Comparison of ENCODE assay signal across 14 cellular contexts in the genomic region with DNA sequence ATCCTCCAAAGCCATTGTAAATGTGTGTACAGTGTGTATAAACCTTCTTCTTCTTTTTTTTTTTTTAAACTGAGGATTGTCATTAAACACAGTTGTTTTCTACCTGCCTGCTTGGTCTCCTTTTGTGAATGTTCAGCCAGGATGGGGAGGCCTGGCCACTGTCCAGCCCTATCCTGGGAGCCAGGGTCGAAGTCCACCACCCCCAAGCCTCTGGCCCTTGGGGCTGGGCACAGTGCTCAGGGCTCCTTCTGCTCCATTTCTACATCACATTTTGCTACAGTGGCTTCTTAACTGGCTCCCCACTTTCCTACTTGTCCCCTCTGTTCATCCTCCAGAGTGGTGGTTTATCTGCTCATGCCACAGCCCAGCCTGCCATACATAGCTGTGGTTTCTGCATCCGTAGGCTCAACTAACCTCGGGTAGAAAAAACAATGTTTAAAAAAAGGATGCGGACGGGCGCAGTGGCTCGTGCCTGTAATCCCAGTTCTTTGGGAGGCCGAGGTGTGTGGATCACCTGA. TPM values are rescaled to one million over a fixed set of nuclear protein-coding genes. Genes with fewer than 3 reads are reported as not detected.
DNase-seq lines count a peak whose midpoint lies in the region; ATAC-seq and TF ChIP-seq lines count a peak whose summit lies in the region.
"Had no signal": no experiment of that assay in that cellular context is flagged by ENCODE, and none has a peak within 500 bp of the region (broad histone marks: within the 10 kb centered on the region; RNA-seq: fewer than 3 reads in every experiment).

No MANE protein-coding gene starts in this region.

- H3K4me2 ChIP-seq in neuronal stem cell (ENCODE audit: insufficient read depth, low read length, poor library complexity, severe bottlenecking) (no peak overlapping the region), PC-3 (ENCODE audit: low read length) (no peak overlapping the region)

- peaks cover 6 to 11% of the 10 kb centered on the region in 2 donors for H3K4me1 ChIP-seq in neuronal stem cell (ENCODE audit: control insufficient read depth in 2 of 2, insufficient read depth in 1 of 2, low read depth in 1 of 2, low read length in 2 of 2)
- peaks cover 23% of the 10 kb centered on the region; the same call in 1 of the 2 replicates for H3K4me1 ChIP-seq in PC-3 (ENCODE audit: insufficient read depth, low read length)
- H3K4me1 ChIP-seq in Caco-2: peaks cover 23% of the 10 kb centered on the region
- peaks cover 37% of the 10 kb centered on the region for H3K4me1 ChIP-seq in left ventricle myocardium inferior

- ATAC-seq in CD4-positive, alpha-beta T cell (ENCODE audit: poor library complexity): no peak
- no peak for ATAC-seq in PC-3

- peaks cover 6% of the 10 kb centered on the region for H3K79me1 ChIP-seq in neuronal stem cell (ENCODE audit: low read depth, low read length)

- H4K8ac ChIP-seq in neuronal stem cell (ENCODE audit: low read depth, low read length): no peak overlapping the region

- CTCF ChIA-PET in CD4-positive, alpha-beta T cell (lab: Charles Lee): no interaction called here
- CTCF ChIA-PET in PC-3 (lab: Charles Lee): interaction anchor here (0.6 kb wide), 1 partner anchor 74 kb away, joined by 3 read pairs; a partner anchor contains a TSS
- CTCF ChIA-PET in Caco-2 (lab: Charles Lee): no interaction called here

- no peaks in the 10 kb centered on the region for H3K9me2 ChIP-seq in PC-3 (replicated peaks; ENCODE audit: low read length)

- no peak overlapping the region for H2AK5ac ChIP-seq in neuronal stem cell (ENCODE audit: low read depth, low read length)

- DNase-seq in CD4-positive, alpha-beta T cell: no peak
- peak; percentile 54 for DNase-seq in KBM-7
- peak; percentile 54 for DNase-seq in astrocyte of the spinal cord (ENCODE audit: low read depth, low spot score)
- DNase-seq in neuronal stem cell (ENCODE audit: low spot score): no peak
- no peak for DNase-seq in PC-3
- no peak for DNase-seq in Caco-2
- no peak for DNase-seq in retina
- DNase-seq in left ventricle myocardium inferior: no peak
- DNase-seq: activated CD4-positive, alpha-beta T cell treated with anti-CD3 and anti-CD28 coated beads, Interleukin-2, amount 50 U/mL, for 4 hours; NCI-H526 treated with DMSO at 0.1 percent for 48 hours; stimulated activated CD4-positive, alpha-beta T cell treated with anti-CD3 and anti-CD28 coated beads, Interleukin-4, amount 100 ng/mL, for 4 hours had no signal

- H3K4me3 ChIP-seq in astrocyte of the spinal cord (ENCODE audit: low read depth, low read length) (no peak overlapping the region), neuronal stem cell (ENCODE audit: low read length in 2 of 2) (no peak overlapping the region), PC-3 (ENCODE audit: low read length) (no peak overlapping the region), Caco-2 (ENCODE audit: low read depth, low read length) (no peak overlapping the region), left ventricle myocardium inferior (no peak overlapping the region)
- H3K4me3 ChIP-seq: esophagus muscularis mucosa had no signal

- H4K91ac ChIP-seq in neuronal stem cell (ENCODE audit: low read depth, low read length, poor library complexity): no peak overlapping the region

- no peak overlapping the region for H3K14ac ChIP-seq in neuronal stem cell (ENCODE audit: low read length)

- peak overlapping the region; percentile 41 for H3K27ac Mint-ChIP-seq in CD4-positive, alpha-beta T cell
- H3K27ac Mint-ChIP-seq in Caco-2 (ENCODE audit: unreplicated experiment): no peak overlapping the region

- no peak overlapping the region for H3K4ac ChIP-seq in neuronal stem cell (ENCODE audit: low read length)

- BruUV-seq in PC-3 (replicated peaks; lab: Mats Ljungman, UMichigan) (no TSS peak), Caco-2 (replicated peaks; lab: Mats Ljungman, UMichigan) (no TSS peak)

- H3K79me2 ChIP-seq in PC-3 (ENCODE audit: low read length): peaks cover 20% of the 10 kb centered on the region

- H2BK15ac ChIP-seq in neuronal stem cell (ENCODE audit: low read length): peak overlapping the region; percentile 78

- WGBS in neuronal stem cell (ENCODE audit: extremely low coverage in 2 of 2, insufficient read length in 2 of 2, insufficient replicate concordance in 1 of 2), 2 donors: no CpG with 5 or more reads among the region's 8 CpGs

- H3F3A ChIP-seq in PC-3 (ENCODE audit: low read length, unreplicated experiment): no peaks in the 10 kb centered on the region

- no peak overlapping the region for H3K27ac ChIP-seq in CD4-positive, alpha-beta T cell (ENCODE audit: low read depth, low read length)
- H3K27ac ChIP-seq in neuronal stem cell (replicated peaks; ENCODE audit: low read length) (no peak overlapping the region), PC-3 (ENCODE audit: low read length) (no peak overlapping the region), left ventricle myocardium inferior (replicated peaks) (no peak overlapping the region)

- no peak overlapping the region for H2BK12ac ChIP-seq in neuronal stem cell (ENCODE audit: low read length)

- H2AFZ ChIP-seq in neuronal stem cell (ENCODE audit: low read length): no peak overlapping the region
- no peak overlapping the region for H2AFZ ChIP-seq in PC-3 (ENCODE audit: low read length)

- H3K4me3 Mint-ChIP-seq in CD4-positive, alpha-beta T cell: no peak overlapping the region
- H3K4me3 Mint-ChIP-seq in Caco-2 (ENCODE audit: unreplicated experiment): no peak overlapping the region
- H3K4me3 Mint-ChIP-seq: brain had no signal

- no peak for TF ChIP-seq CTCF in CD4-positive, alpha-beta T cell (IDR thresholded peaks at IDR 0.05)
- no peak for TF ChIP-seq CTCF in astrocyte of the spinal cord (IDR thresholded peaks at IDR 0.05; ENCODE audit: low read depth, low read length)
- no peak for TF ChIP-seq CTCF in PC-3 (conservative IDR thresholded peaks at IDR 0.05; ENCODE audit: low read depth, low read length)
- TF ChIP-seq CTCF in Caco-2 (IDR thresholded peaks at IDR 0.05; ENCODE audit: insufficient read depth in 1 of 2, low read depth in 1 of 2, low read length in 1 of 2, severe bottlenecking in 1 of 2, unreplicated experiment in 1 of 2): no peak
- no peak for TF ChIP-seq CTCF in left ventricle myocardium inferior (IDR thresholded peaks at IDR 0.05; ENCODE audit: borderline replicate concordance)

- intact Hi-C loops in CD4-positive, alpha-beta T cell (cut with DNase I, micrococcal nuclease): loop anchor here (10.0 kb wide), 1 partner anchor 231 kb away; a partner anchor contains a TSS
- intact Hi-C loops in PC-3 (cut with micrococcal nuclease) (no loop called here), Caco-2 (cut with micrococcal nuclease; ENCODE audit: unreplicated experiment) (no loop called here), left ventricle myocardium inferior (cut with micrococcal nuclease) (no loop called here)

- no peaks in the 10 kb centered on the region for H3K27me3 ChIP-seq in CD4-positive, alpha-beta T cell (ENCODE audit: control insufficient read depth, insufficient read depth, low read length)
- H3K27me3 ChIP-seq in neuronal stem cell (ENCODE audit: control insufficient read depth in 3 of 3, insufficient read depth in 3 of 3, low read depth in 1 of 3, low read length in 3 of 3): no peaks in the 10 kb centered on the region
- H3K27me3 ChIP-seq in PC-3 (ENCODE audit: low read length): no peaks in the 10 kb centered on the region
- no peaks in the 10 kb centered on the region for H3K27me3 ChIP-seq in Caco-2 (replicated peaks; ENCODE audit: control insufficient read depth, insufficient read depth, low read length)
- H3K27me3 ChIP-seq in left ventricle myocardium inferior (ENCODE audit: low read depth): no peaks in the 10 kb centered on the region
- H3K27me3 ChIP-seq: esophagus muscularis mucosa had no signal

- no peak overlapping the region for H2BK120ac ChIP-seq in neuronal stem cell (ENCODE audit: low read depth, low read length)

- no peaks in the 10 kb centered on the region for H3K9me3 Mint-ChIP-seq in CD4-positive, alpha-beta T cell
- H3K9me3 Mint-ChIP-seq in Caco-2 (ENCODE audit: unreplicated experiment): no peaks in the 10 kb centered on the region
- H3K9me3 Mint-ChIP-seq: brain had no signal

- in situ Hi-C loops in KBM-7 (cut with MboI; ENCODE audit: low pct_unique_long_range_greater_than_20kb, low sequenced_read_pairs) (no loop called here), astrocyte of the spinal cord (cut with HindIII; ENCODE audit: low sequenced_read_pairs) (no loop called here)

- H2BK5ac ChIP-seq in neuronal stem cell (ENCODE audit: low read length): no peak overlapping the region

- peaks cover 0 to 13% of the 10 kb centered on the region in 2 donors for H3K36me3 ChIP-seq in neuronal stem cell (replicated peaks in 1 of 2; ENCODE audit: control insufficient read depth in 2 of 2, insufficient read depth in 2 of 2, low read length in 2 of 2)
- H3K36me3 ChIP-seq in PC-3 (ENCODE audit: low read depth, low read length): no peaks in the 10 kb centered on the region
- no peaks in the 10 kb centered on the region for H3K36me3 ChIP-seq in Caco-2 (ENCODE audit: control insufficient read depth, insufficient read depth, low read length)
- H3K36me3 ChIP-seq in left ventricle myocardium inferior: peaks cover 4% of the 10 kb centered on the region

- peaks cover 25% of the 10 kb centered on the region for H3K4me1 Mint-ChIP-seq in CD4-positive, alpha-beta T cell (ENCODE audit: low read depth)
- peaks cover 8% of the 10 kb centered on the region for H3K4me1 Mint-ChIP-seq in Caco-2 (ENCODE audit: low read depth, unreplicated experiment)

- H3K27me3 Mint-ChIP-seq in CD4-positive, alpha-beta T cell: no peaks in the 10 kb centered on the region
- no peaks in the 10 kb centered on the region for H3K27me3 Mint-ChIP-seq in Caco-2 (ENCODE audit: insufficient read depth, unreplicated experiment)

- no peak overlapping the region for H3K18ac ChIP-seq in neuronal stem cell (ENCODE audit: low read length)

- H3K9ac ChIP-seq in neuronal stem cell (ENCODE audit: low read depth, low read length, poor library complexity): no peak overlapping the region
- H3K9ac ChIP-seq in PC-3 (ENCODE audit: low read length): no peak overlapping the region

- POLR2A ChIA-PET in CD4-positive, alpha-beta T cell (lab: Charles Lee): interaction anchor here (1.0 kb wide), 1 partner anchor 21 kb away, joined by 3 read pairs; a partner anchor contains a TSS
- POLR2A ChIA-PET in PC-3 (lab: Charles Lee; ENCODE audit: unreplicated experiment) (no interaction called here), Caco-2 (lab: Charles Lee) (no interaction called here)

- H4K20me1 ChIP-seq in PC-3 (ENCODE audit: low read length): peaks cover 18% of the 10 kb centered on the region

- H3K23ac ChIP-seq in neuronal stem cell (ENCODE audit: low read depth, low read length, poor library complexity): no peak overlapping the region

- H3K9me3 ChIP-seq in CD4-positive, alpha-beta T cell (ENCODE audit: control insufficient read depth, low read length): no peaks in the 10 kb centered on the region
- H3K9me3 ChIP-seq in neuronal stem cell (replicated peaks in 1 of 2; ENCODE audit: control insufficient read depth in 2 of 2, insufficient read depth in 1 of 2, low read depth in 1 of 2, low read length in 2 of 2) (no peaks in the 10 kb centered on the region), PC-3 (ENCODE audit: low read length) (no peaks in the 10 kb centered on the region), Caco-2 (no peaks in the 10 kb centered on the region), left ventricle myocardium inferior (replicated peaks) (no peaks in the 10 kb centered on the region)
- H3K9me3 ChIP-seq: esophagus muscularis mucosa had no signal

- H3K36me3 Mint-ChIP-seq in CD4-positive, alpha-beta T cell (ENCODE audit: low read depth): peaks cover 9% of the 10 kb centered on the region
- peaks cover 5% of the 10 kb centered on the region for H3K36me3 Mint-ChIP-seq in Caco-2 (ENCODE audit: insufficient read depth, unreplicated experiment)

RNA-seq across cellular contexts. Expression of a gene that starts 2.5 kb away (rescaled TPM):
- 10 to 100 TPM; 40.3 to 41.7 TPM for total RNA-seq in CD4-positive, alpha-beta T cell
- 118 TPM for polyA plus RNA-seq in neuronal stem cell (2013, experiment 1 of 2)
- 112 TPM for polyA plus RNA-seq in neuronal stem cell (2013, experiment 2 of 2)
- total RNA-seq in PC-3 (2014; rRNA removed): 85.9 and 96.8 TPM in 2 replicates
- total RNA-seq in Caco-2 (2022): 154 and 157 TPM in 2 replicates
- 52.0 TPM for total RNA-seq in left ventricle myocardium inferior

RNA-seq across cellular contexts. Expression of a gene that starts 11.6 kb away (rescaled TPM):
- total RNA-seq in CD4-positive, alpha-beta T cell: 1 to 10 TPM; 2.3 to 2.4 TPM
- polyA plus RNA-seq in neuronal stem cell (2013, experiment 1 of 2): 6.5 TPM
- 6.1 TPM for polyA plus RNA-seq in neuronal stem cell (2013, experiment 2 of 2)
- total RNA-seq in PC-3 (2014; rRNA removed): 2.4 and 5.9 TPM in 2 replicates
- total RNA-seq in Caco-2 (2022): 11.3 and 11.6 TPM in 2 replicates
- total RNA-seq in left ventricle myocardium inferior: 16.9 TPM

RNA-seq across cellular contexts. Expression of a gene that starts 16.5 kb away (rescaled TPM):
- total RNA-seq in CD4-positive, alpha-beta T cell: 10 to 100 TPM; 34.4 to 43.0 TPM
- polyA plus RNA-seq in neuronal stem cell (2013, experiment 1 of 2): 84.6 TPM
- polyA plus RNA-seq in neuronal stem cell (2013, experiment 2 of 2): 88.1 TPM
- total RNA-seq in PC-3 (2014; rRNA removed): 52.2 and 98.1 TPM in 2 replicates
- total RNA-seq in Caco-2 (2022): 178 and 189 TPM in 2 replicates
- total RNA-seq in left ventricle myocardium inferior: 1,446 TPM

RNA-seq across cellular contexts. Expression of a gene that starts 21.5 kb away (rescaled TPM):
- under 1 TPM; 0.49 to 0.84 TPM for total RNA-seq in CD4-positive, alpha-beta T cell
- 3.0 TPM for polyA plus RNA-seq in neuronal stem cell (2013, experiment 1 of 2)
- polyA plus RNA-seq in neuronal stem cell (2013, experiment 2 of 2): 2.8 TPM
- total RNA-seq in PC-3 (2014; rRNA removed): not detected in 2 replicates
- not detected in 2 replicates for total RNA-seq in Caco-2 (2022)
- not detected for total RNA-seq in left ventricle myocardium inferior
- total RNA-seq: omental fat pad had no signal

RNA-seq across cellular contexts. Expression of a gene that starts 30.0 kb away (rescaled TPM):
- total RNA-seq in CD4-positive, alpha-beta T cell: not detected
- 0.35 TPM for polyA plus RNA-seq in neuronal stem cell (2013, experiment 1 of 2)
- polyA plus RNA-seq in neuronal stem cell (2013, experiment 2 of 2): 0.42 TPM
- total RNA-seq in PC-3 (2014; rRNA removed): 0.77 TPM in 1 of 2 replicates, not detected in the other
- total RNA-seq in Caco-2 (2022): not detected in 2 replicates
- total RNA-seq in left ventricle myocardium inferior: 0.69 TPM
- total RNA-seq: esophagus muscularis mucosa, omental fat pad had no signal

Comparison
In these comparisons a context has a peak if more than half of its experiments do, and no peak if none do; other contexts are left out.
1. DNase-seq: peak in KBM-7 (single experiment) and astrocyte of the spinal cord (single experiment); none in CD4-positive, alpha-beta T cell (0 of 10), neuronal stem cell (single experiment), PC-3 (single experiment), Caco-2 (0 of 2), retina (single experiment) and left ventricle myocardium inferior (single experiment).
2. intact Hi-C loops: an anchor here in CD4-positive, alpha-beta T cell (10.0 kb wide); none called in PC-3, Caco-2 and left ventricle myocardium inferior.